In genomic region chr1:22959545-22960360, GRCh38 we compare ENCODE assay signal across 20 cellular contexts. TPM values are rescaled to one million over a fixed set of nuclear protein-coding genes. Genes with fewer than 3 reads are reported as not detected.
"Had no signal": no experiment of that assay in that cellular context is flagged by ENCODE, and none has a peak within 500 bp of the region (broad histone marks: within the 10 kb centered on the region; RNA-seq: fewer than 3 reads in every experiment).

No MANE protein-coding gene starts in this region.

- H3K4me3 ChIP-seq: MG63, SJCRH30 had no signal

- H3K36me3 ChIP-seq: MG63, SJCRH30 had no signal

- H3K9me3 ChIP-seq: MG63, SJCRH30 had no signal

- ATAC-seq: Panc1, PC-3, SK-N-SH treated with all-trans-retinoic acid at 6 μM for 48 hours had no signal

- H3K27me3 ChIP-seq: MG63, SJCRH30 had no signal

- DNase-seq: IMR-90, KG1, MG63, NCI-H1092, NCI-H1694, NCI-H187 treated with DMSO at 0.1 percent for 48 hours, NCI-H2029 treated with DMSO at 0.1 percent for 48 hours, NCI-H2227 treated with DMSO at 0.1 percent for 48 hours, NCI-H524, NCI-H69, NCI-H774, PC-3, SHP77 treated with DMSO at 0.1 percent for 48 hours, SJCRH30 had no signal

- H3K27ac ChIP-seq: RWPE1, SJCRH30 had no signal

RNA-seq across cellular contexts. Expression of gene LACTBL1, which starts 12.9 kb away (rescaled TPM):
- total RNA-seq: HT1080, IMR-90, NCI-H460, OCI-LY7, PC-3 had no signal
- polyA plus RNA-seq: IMR-90 had no signal

RNA-seq across cellular contexts. Expression of gene TEX46, which starts 55.9 kb away (rescaled TPM):
- total RNA-seq: HT1080, IMR-90, NCI-H460, PC-3 had no signal
- polyA plus RNA-seq: IMR-90 had no signal
